ENCODE assay signal across 9 cellular contexts in the genomic region with DNA sequence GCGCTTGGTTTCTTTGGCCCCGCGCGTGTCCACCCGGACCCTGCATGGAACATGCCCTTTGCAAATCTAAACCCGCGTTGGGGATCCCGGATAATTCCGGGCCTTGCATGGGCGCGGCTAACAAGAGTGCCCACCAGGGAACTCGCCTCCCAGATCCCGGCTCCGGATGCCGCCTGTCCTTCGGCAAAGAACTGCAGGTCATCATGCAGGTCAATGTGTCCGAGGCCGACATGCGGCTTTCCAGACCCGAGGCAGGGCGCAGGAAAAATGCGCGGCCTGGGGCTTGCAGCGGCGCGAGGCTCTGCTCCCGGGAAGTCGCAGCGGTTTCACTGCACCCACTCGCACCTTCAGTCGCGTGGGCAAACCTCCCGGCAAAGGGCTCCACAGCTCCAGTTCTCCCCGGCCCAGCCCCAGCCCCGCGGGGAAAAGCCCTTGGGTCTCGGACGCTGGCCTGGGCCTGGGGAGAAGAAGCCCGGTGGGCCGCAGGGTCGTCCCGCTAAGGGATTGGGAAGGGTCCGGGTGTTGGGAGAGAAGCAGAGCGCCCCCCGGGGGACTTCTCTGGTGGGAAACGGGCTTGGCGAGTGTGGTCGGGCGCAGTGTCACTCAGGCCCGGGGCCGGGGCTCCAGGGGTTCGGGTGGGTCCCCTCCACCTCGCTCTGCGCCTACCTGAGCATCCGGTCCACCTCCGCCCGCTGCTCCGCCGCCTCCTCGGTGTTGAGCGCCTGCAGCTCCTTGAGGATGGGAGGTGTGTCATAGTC. TPM values are rescaled to one million over a fixed set of nuclear protein-coding genes. Genes with fewer than 3 reads are reported as not detected.
DNase-seq lines count a peak whose midpoint lies in the region; ATAC-seq and TF ChIP-seq lines count a peak whose summit lies in the region.
"Had no signal": no experiment of that assay in that cellular context is flagged by ENCODE, and none has a peak within 500 bp of the region (broad histone marks: within the 10 kb centered on the region; RNA-seq: fewer than 3 reads in every experiment).

No MANE protein-coding gene starts in this region.

- H3K36me3 ChIP-seq in HUES64 (ENCODE audit: insufficient read depth, low read length) (no peaks in the 10 kb centered on the region), prostate gland (no peaks in the 10 kb centered on the region), tibial nerve (no peaks in the 10 kb centered on the region)

- TF ChIP-seq CTCF in epithelial cell of proximal tubule (conservative IDR thresholded peaks at IDR 0.05; ENCODE audit: low read depth, low read length) (no peak), prostate gland (IDR thresholded peaks at IDR 0.05) (peak in 1 of 4 experiments; percentile 3), tibial nerve (IDR thresholded peaks at IDR 0.05) (no peak)

- no peak for TF ChIP-seq POLR2A in prostate gland (IDR thresholded peaks at IDR 0.05)
- no peak for TF ChIP-seq POLR2A in tibial nerve (IDR thresholded peaks at IDR 0.05)

- TF ChIP-seq EP300 in tibial nerve (IDR thresholded peaks at IDR 0.05) = no peak

- peaks cover 13% of the 10 kb centered on the region for H3K4me1 ChIP-seq in HUES64 (ENCODE audit: insufficient read depth, low read length)
- no peaks in the 10 kb centered on the region for H3K4me1 ChIP-seq in prostate gland (replicated peaks)
- peaks cover 0 to 43% (median 25%) of the 10 kb centered on the region in 4 donors for H3K4me1 ChIP-seq in tibial nerve

- H3K9me3 ChIP-seq in HUES64 (ENCODE audit: insufficient read depth, low read depth, low read length) (no peaks in the 10 kb centered on the region), prostate gland (no peaks in the 10 kb centered on the region), tibial nerve (no peaks in the 10 kb centered on the region)

- H3K4me3 ChIP-seq in HUES64 (ENCODE audit: low read length) = peak overlapping the region; percentile 50
- peak overlapping the region; percentile 88 for H3K4me3 ChIP-seq in epithelial cell of proximal tubule (ENCODE audit: low read depth, low read length)
- H3K4me3 ChIP-seq in prostate gland = peak overlapping the region; percentile 34 to 35
- H3K4me3 ChIP-seq in tibial nerve = peak overlapping the region in 2 of 4 donors; percentile 35 to 41

- no peak overlapping the region for H3K9ac ChIP-seq in HUES64 (ENCODE audit: low read depth, low read length)

- 1% methylated on average over 61 of the region's 61 CpGs for WGBS in HUES64
- WGBS in prostate gland = 3% methylated on average over 49 of the region's 61 CpGs
- 1 to 5% methylated on average over 38 to 40 of the region's 61 CpGs for WGBS in tibial nerve, 2 donors

- ATAC-seq in GM19035 (IDR thresholded peaks at IDR 0.05; ENCODE audit: unreplicated experiment) = peak; percentile 12
- no peak for ATAC-seq in GM21390 (IDR thresholded peaks at IDR 0.05; ENCODE audit: unreplicated experiment)

- DNase-seq in epithelial cell of proximal tubule (ENCODE audit: low read depth) = no peak
- peak; percentile 53 for DNase-seq in prostate gland (ENCODE audit: low spot score)
- DNase-seq in NCI-H146 (lab: John Stamatoyannopoulos, UW) = no peak
- no peak for DNase-seq in stimulated activated naive CD4-positive, alpha-beta T cell treated with Interleukin-2 at 50 U/mL for 16 hours (lab: John Stamatoyannopoulos, UW)
- DNase-seq in tibial nerve (ENCODE audit: low spot score in 2 of 2) = no peak
- DNase-seq: left cardiac atrium had no signal

- H3K27me3 ChIP-seq in HUES64 (ENCODE audit: insufficient read depth, low read length) (peaks cover 100% of the 10 kb centered on the region), prostate gland (replicated peaks; ENCODE audit: insufficient read depth) (peaks cover 2% of the 10 kb centered on the region), tibial nerve (peaks cover 0 to 99% of the 10 kb centered on the region in 2 donors)

- no peak overlapping the region for H3K27ac ChIP-seq in HUES64 (ENCODE audit: low read depth, low read length)
- H3K27ac ChIP-seq in prostate gland = peak overlapping the region; percentile 77 to 82
- H3K27ac ChIP-seq in tibial nerve = peak overlapping the region in 1 of 4 donors; percentile 51

- intact Hi-C loops in prostate gland (cut with DNase I) = no loop called here

RNA-seq across cellular contexts. Expression of a gene that starts 0.8 kb away (rescaled TPM):
- polyA plus RNA-seq in HUES64 (2013, experiment 1 of 2) = 0.70 TPM
- polyA plus RNA-seq in HUES64 (2013, experiment 2 of 2) = 0.89 TPM
- total RNA-seq in epithelial cell of proximal tubule (21.9 and 29.8 TPM in 2 replicates), prostate gland (1 to 10 TPM; 2.7 to 7.0 TPM), tibial nerve (not detected)
- total RNA-seq: left cardiac atrium had no signal
